Comparison of ENCODE assay signal across 27 cellular contexts in the genomic region with DNA sequence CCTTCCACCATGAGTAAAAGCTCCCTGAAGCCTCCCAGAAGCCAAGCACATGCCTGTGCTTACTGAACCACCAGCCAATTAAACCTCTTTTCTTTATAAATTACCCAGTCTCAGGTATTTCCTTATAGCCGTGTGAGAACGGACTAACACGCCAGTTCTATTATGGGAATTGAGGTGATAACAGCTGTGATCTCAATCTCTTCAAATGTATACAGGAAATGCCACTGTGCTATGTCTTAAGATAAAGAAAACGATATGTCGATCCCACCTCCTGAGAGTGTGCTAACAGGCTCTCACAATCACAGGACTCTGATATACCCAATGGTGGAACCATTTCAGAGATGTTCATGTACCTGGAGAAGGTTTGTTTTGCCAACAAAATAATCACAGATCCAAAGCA. TPM values are rescaled to one million over a fixed set of nuclear protein-coding genes. Genes with fewer than 3 reads are reported as not detected.
DNase-seq lines count a peak whose midpoint lies in the region; ATAC-seq and TF ChIP-seq lines count a peak whose summit lies in the region.
"Had no signal": no experiment of that assay in that cellular context is flagged by ENCODE, and none has a peak within 500 bp of the region (broad histone marks: within the 10 kb centered on the region; RNA-seq: fewer than 3 reads in every experiment).

No MANE protein-coding gene starts in this region.

- H3K27me3 ChIP-seq in lower lobe of right lung (ENCODE audit: low read depth) (no peaks in the 10 kb centered on the region), Peyer's patch (no peaks in the 10 kb centered on the region)
- H3K27me3 ChIP-seq: BLaER1 treated with 17β-estradiol and CSF1 and Interleukin-3, amounts not matched to agents 10 nM and 100 nM; MG63 had no signal

- no peak for TF ChIP-seq CTCF in lower lobe of right lung (IDR thresholded peaks at IDR 0.05)
- TF ChIP-seq CTCF in Peyer's patch (IDR thresholded peaks at IDR 0.05) = no peak

- peaks cover 70% of the 10 kb centered on the region for H3K4me1 Mint-ChIP-seq in stimulated activated naive CD8-positive, alpha-beta T cell treated with anti-CD3 and anti-CD28 coated beads, Interleukin-15, Interleukin-2, amounts not matched to agents 100 ng/mL and 50 ng/mL, for 24 hours (ENCODE audit: low read depth)
- H3K4me1 Mint-ChIP-seq in activated T-helper 1 cell treated with anti-CD3 and anti-CD28 coated beads, Interleukin-12 subunit alpha, Interleukin-12 subunit beta, Interleukin-2, Interleukin-4 antibody, amounts not matched to agents 30 ng/mL and 10 ng/mL and 1 ng/mL, durations not matched to agents 14 hours and 24 hours and 36 hours (ENCODE audit: low read depth) = peaks cover 78% of the 10 kb centered on the region
- peaks cover 68 to 73% of the 10 kb centered on the region in 2 donors for H3K4me1 Mint-ChIP-seq in immature natural killer cell

- no peak overlapping the region for H3K4me3 Mint-ChIP-seq in stimulated activated naive CD8-positive, alpha-beta T cell treated with anti-CD3 and anti-CD28 coated beads, Interleukin-15, Interleukin-2, amounts not matched to agents 100 ng/mL and 50 ng/mL, for 24 hours
- no peak overlapping the region for H3K4me3 Mint-ChIP-seq in activated T-helper 1 cell treated with anti-CD3 and anti-CD28 coated beads, Interleukin-12 subunit alpha, Interleukin-12 subunit beta, Interleukin-2, Interleukin-4 antibody, amounts not matched to agents 30 ng/mL and 10 ng/mL and 1 ng/mL, durations not matched to agents 14 hours and 24 hours and 36 hours
- peak overlapping the region in 1 of 5 donors; percentile 21 for H3K4me3 Mint-ChIP-seq in immature natural killer cell
- H3K4me3 Mint-ChIP-seq: activated CD8-positive, alpha-beta T cell treated with anti-CD3 and anti-CD28 coated beads for 36 hours; brain; H9; stimulated activated memory B cell treated with anti-CD40 and anti-IgM and Interleukin-4, amounts not matched to agents 10 μg/mL and 1 μg/mL and 100 μg/mL, for 72 hours; type B pancreatic cell had no signal

- peak overlapping the region; percentile 46 for H3K27ac Mint-ChIP-seq in stimulated activated naive CD8-positive, alpha-beta T cell treated with anti-CD3 and anti-CD28 coated beads, Interleukin-15, Interleukin-2, amounts not matched to agents 100 ng/mL and 50 ng/mL, for 24 hours
- H3K27ac Mint-ChIP-seq in activated T-helper 1 cell treated with anti-CD3 and anti-CD28 coated beads, Interleukin-12 subunit alpha, Interleukin-12 subunit beta, Interleukin-2, Interleukin-4 antibody, amounts not matched to agents 30 ng/mL and 10 ng/mL and 1 ng/mL, durations not matched to agents 14 hours and 24 hours and 36 hours = peak overlapping the region; percentile 1
- H3K27ac Mint-ChIP-seq in immature natural killer cell = peak overlapping the region in 4 of 6 donors; percentile 28 to 75 (median 46)
- H3K27ac Mint-ChIP-seq: brain; stimulated activated memory B cell treated with anti-CD40 and anti-IgM and Interleukin-4, amounts not matched to agents 10 μg/mL and 1 μg/mL and 100 μg/mL, for 72 hours; type B pancreatic cell had no signal

- no peak for TF ChIP-seq POLR2A in Peyer's patch (IDR thresholded peaks at IDR 0.05)

- H3K9me3 Mint-ChIP-seq in stimulated activated naive CD8-positive, alpha-beta T cell treated with anti-CD3 and anti-CD28 coated beads, Interleukin-15, Interleukin-2, amounts not matched to agents 100 ng/mL and 50 ng/mL, for 24 hours = no peaks in the 10 kb centered on the region
- peaks cover 20% of the 10 kb centered on the region for H3K9me3 Mint-ChIP-seq in activated T-helper 1 cell treated with anti-CD3 and anti-CD28 coated beads, Interleukin-12 subunit alpha, Interleukin-12 subunit beta, Interleukin-2, Interleukin-4 antibody, amounts not matched to agents 30 ng/mL and 10 ng/mL and 1 ng/mL, durations not matched to agents 14 hours and 24 hours and 36 hours
- H3K9me3 Mint-ChIP-seq in immature natural killer cell = peaks cover 3 to 19% (median 12%) of the 10 kb centered on the region in 6 donors
- H3K9me3 Mint-ChIP-seq: H9 had no signal

- H3K36me3 ChIP-seq in lower lobe of right lung (peaks cover 4% of the 10 kb centered on the region), Peyer's patch (no peaks in the 10 kb centered on the region)
- H3K36me3 ChIP-seq: prostate gland had no signal

- H3K9me3 ChIP-seq in lower lobe of right lung (peaks cover 11% of the 10 kb centered on the region), Peyer's patch (peaks cover 0 to 4% (median 0%) of the 10 kb centered on the region in 4 donors)
- H3K9me3 ChIP-seq: prostate gland had no signal

- H3K4me3 ChIP-seq in lower lobe of right lung = no peak overlapping the region
- H3K4me3 ChIP-seq in Peyer's patch = no peak overlapping the region
- H3K4me3 ChIP-seq: BLaER1 treated with 17β-estradiol and CSF1 and Interleukin-3, amounts not matched to agents 10 nM and 100 nM; MG63; prostate gland; SK-N-MC had no signal

- peaks cover 21% of the 10 kb centered on the region for H3K4me1 ChIP-seq in lower lobe of right lung
- peaks cover 0 to 5% (median 0%) of the 10 kb centered on the region in 4 donors for H3K4me1 ChIP-seq in Peyer's patch

- peaks cover 73% of the 10 kb centered on the region for H3K36me3 Mint-ChIP-seq in stimulated activated naive CD8-positive, alpha-beta T cell treated with anti-CD3 and anti-CD28 coated beads, Interleukin-15, Interleukin-2, amounts not matched to agents 100 ng/mL and 50 ng/mL, for 24 hours (ENCODE audit: low read depth)
- peaks cover 67% of the 10 kb centered on the region for H3K36me3 Mint-ChIP-seq in activated T-helper 1 cell treated with anti-CD3 and anti-CD28 coated beads, Interleukin-12 subunit alpha, Interleukin-12 subunit beta, Interleukin-2, Interleukin-4 antibody, amounts not matched to agents 30 ng/mL and 10 ng/mL and 1 ng/mL, durations not matched to agents 14 hours and 24 hours and 36 hours (ENCODE audit: low read depth)
- peaks cover 23 to 25% (median 24%) of the 10 kb centered on the region in 3 donors for H3K36me3 Mint-ChIP-seq in immature natural killer cell

- ATAC-seq in stimulated activated naive CD8-positive, alpha-beta T cell treated with anti-CD3 and anti-CD28 coated beads, Interleukin-15, Interleukin-2, amounts not matched to agents 100 U/mL and 50 U/mL, for 24 hours = no peak
- ATAC-seq in lower lobe of right lung (no peak), sciatic nerve (no peak)
- ATAC-seq: activated CD4-positive, CD25-positive, alpha-beta regulatory T cell treated with anti-CD3 and anti-CD28 coated beads, Interleukin-2, amount 50 U/mL, for 24 hours; activated CD8-positive, alpha-beta T cell treated with anti-CD3 and anti-CD28 coated beads for 36 hours; left lobe of liver; stimulated activated memory B cell treated with anti-CD40 and anti-IgM and Interleukin-4, amounts not matched to agents 10 μg/mL and 1 μg/mL and 100 μg/mL, for 72 hours had no signal

- intact Hi-C loops in activated T-helper 1 cell treated with anti-CD3 and anti-CD28 coated beads, Interleukin-12 subunit alpha, Interleukin-12 subunit beta, Interleukin-2, Interleukin-4 antibody, amounts not matched to agents 30 ng/mL and 10 ng/mL and 1 ng/mL, durations not matched to agents 14 hours and 24 hours and 36 hours (cut with micrococcal nuclease) = no loop called here
- intact Hi-C loops in lower lobe of right lung (cut with DNase I) = no loop called here
- intact Hi-C loops in sciatic nerve (cut with DNase I) = no loop called here

- no peak overlapping the region for H3K27ac ChIP-seq in lower lobe of right lung
- no peak overlapping the region for H3K27ac ChIP-seq in Peyer's patch
- H3K27ac ChIP-seq: BLaER1 treated with 17β-estradiol and CSF1 and Interleukin-3, amounts not matched to agents 10 nM and 100 nM; prostate gland; SK-N-MC had no signal

- H3K27me3 Mint-ChIP-seq in stimulated activated naive CD8-positive, alpha-beta T cell treated with anti-CD3 and anti-CD28 coated beads, Interleukin-15, Interleukin-2, amounts not matched to agents 100 ng/mL and 50 ng/mL, for 24 hours = no peaks in the 10 kb centered on the region
- H3K27me3 Mint-ChIP-seq in activated T-helper 1 cell treated with anti-CD3 and anti-CD28 coated beads, Interleukin-12 subunit alpha, Interleukin-12 subunit beta, Interleukin-2, Interleukin-4 antibody, amounts not matched to agents 30 ng/mL and 10 ng/mL and 1 ng/mL, durations not matched to agents 14 hours and 24 hours and 36 hours (ENCODE audit: insufficient read depth) = no peaks in the 10 kb centered on the region
- peaks cover 0 to 2% (median 0%) of the 10 kb centered on the region in 3 donors for H3K27me3 Mint-ChIP-seq in immature natural killer cell (ENCODE audit: low read depth in 3 of 3)
- H3K27me3 Mint-ChIP-seq: activated CD8-positive, alpha-beta T cell treated with anti-CD3 and anti-CD28 coated beads for 36 hours; stimulated activated memory B cell treated with anti-CD40 and anti-IgM and Interleukin-4, amounts not matched to agents 10 μg/mL and 1 μg/mL and 100 μg/mL, for 72 hours; type B pancreatic cell had no signal

- no peak for DNase-seq in stimulated activated naive CD8-positive, alpha-beta T cell treated with anti-CD3 and anti-CD28 coated beads, Interleukin-15, Interleukin-2, amounts not matched to agents 100 U/mL and 50 U/mL, for 24 hours
- no peak for DNase-seq in activated T-helper 1 cell treated with anti-CD3 and anti-CD28 coated beads, Interleukin-12 subunit alpha, Interleukin-12 subunit beta, Interleukin-2, Interleukin-4 antibody, amounts not matched to agents 30 ng/mL and 10 ng/mL and 1 ng/mL, durations not matched to agents 14 hours and 24 hours and 36 hours (ENCODE audit: low spot score)
- DNase-seq in immature natural killer cell = no peak
- DNase-seq in lower lobe of right lung = no peak
- no peak for DNase-seq in Peyer's patch
- DNase-seq in sciatic nerve (ENCODE audit: low spot score) = no peak
- DNase-seq: activated CD8-positive, alpha-beta memory T cell treated with anti-CD3 and anti-CD28 coated beads, Interleukin-2, amount 50 U/mL, for 48 hours; activated CD8-positive, alpha-beta T cell treated with anti-CD3 and anti-CD28 coated beads for 36 hours; activated gamma-delta T cell; DMS79; GDM1; H9; KG1; MG63; NCI-H2029; NCI-H524 treated with DMSO at 0.1 percent for 48 hours; nucleus accumbens; OCI-M1 had no signal

RNA-seq across cellular contexts. Expression of gene CHSY1, which starts 26.2 kb away (rescaled TPM):
- 76.3 and 78.0 TPM in 2 replicates for total RNA-seq in activated T-helper 1 cell treated with anti-CD3 and anti-CD28 coated beads, Interleukin-12 subunit alpha, Interleukin-12 subunit beta, Interleukin-2, Interleukin-4 antibody, amounts not matched to agents 30 ng/mL and 10 ng/mL and 1 ng/mL, durations not matched to agents 14 hours and 24 hours and 36 hours
- polyA plus RNA-seq in immature natural killer cell = 1 to 10 TPM; 2.8 to 4.0 (median 2.8) TPM
- total RNA-seq in lower lobe of right lung (25.6 TPM), Peyer's patch (10 to 100 TPM in 1 of 4 donors, 1 to 10 TPM in 3; 8.1 to 31.4 (median 9.3) TPM), sciatic nerve (53.2 TPM)

RNA-seq across cellular contexts. Expression of gene SELENOS, which starts 51.6 kb away (rescaled TPM):
- total RNA-seq in activated T-helper 1 cell treated with anti-CD3 and anti-CD28 coated beads, Interleukin-12 subunit alpha, Interleukin-12 subunit beta, Interleukin-2, Interleukin-4 antibody, amounts not matched to agents 30 ng/mL and 10 ng/mL and 1 ng/mL, durations not matched to agents 14 hours and 24 hours and 36 hours = 47.4 and 53.0 TPM in 2 replicates
- 100 to 1,000 TPM in 1 of 3 donors, 10 to 100 TPM in 2; 88.7 to 122 (median 94.9) TPM for polyA plus RNA-seq in immature natural killer cell
- total RNA-seq in lower lobe of right lung (64.5 TPM), Peyer's patch (100 to 1,000 TPM in 2 of 4 donors, 10 to 100 TPM in 2; 14.0 to 119 (median 103) TPM), sciatic nerve (74.4 TPM)
